ENCODE assay signal across 9 cellular contexts in the genomic region with DNA sequence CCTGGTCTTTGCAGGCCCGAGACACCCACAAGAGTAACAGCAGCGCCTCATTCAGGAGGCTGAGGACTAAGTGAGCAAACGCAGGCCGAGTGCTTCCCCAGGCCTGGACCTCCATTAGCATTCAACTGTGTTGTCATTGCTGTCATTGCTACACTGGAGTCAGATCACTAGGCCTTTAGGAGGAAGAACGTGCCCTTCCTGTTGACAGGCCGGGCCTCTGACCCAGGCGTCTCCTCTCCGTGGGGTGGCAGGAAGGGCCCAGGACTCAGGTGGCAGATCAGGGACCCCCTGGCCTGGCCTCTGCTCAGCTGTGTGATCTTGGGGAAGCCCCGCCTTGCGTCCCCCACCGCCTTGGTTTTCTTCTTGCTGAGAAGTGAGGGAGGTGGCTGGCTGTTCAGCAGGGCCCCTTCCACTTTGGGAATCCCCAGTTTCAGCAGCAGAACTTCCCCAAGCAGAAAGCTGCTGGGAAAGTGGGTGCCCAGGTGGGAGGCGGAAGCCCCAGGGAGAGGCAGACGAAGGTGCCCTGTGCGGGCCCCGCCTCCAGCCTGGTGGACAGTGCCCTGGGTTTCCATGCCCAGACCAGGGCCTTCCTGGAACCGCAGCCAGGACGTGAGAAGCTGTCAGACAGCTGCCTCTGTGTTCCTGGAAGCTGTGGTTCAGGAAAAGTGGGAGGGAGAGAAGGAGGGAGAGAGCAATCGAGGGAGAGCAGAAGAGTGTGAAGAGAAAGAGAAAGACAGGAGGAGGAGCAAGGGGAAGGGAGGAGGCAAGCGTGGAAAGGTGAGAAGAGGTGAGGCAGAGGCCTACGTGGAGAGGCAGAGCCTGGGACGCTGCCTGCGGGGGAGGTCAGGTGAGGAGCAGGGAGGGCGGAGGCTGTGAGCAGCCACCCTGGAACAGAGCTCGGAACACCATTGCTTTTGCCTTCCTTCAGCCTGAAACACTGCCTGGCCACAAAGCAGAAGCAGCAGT. TPM values are rescaled to one million over a fixed set of nuclear protein-coding genes. Genes with fewer than 3 reads are reported as not detected.
DNase-seq lines count a peak whose midpoint lies in the region; ATAC-seq, FAIRE-seq and TF ChIP-seq lines count a peak whose summit lies in the region.
"Had no signal": no experiment of that assay in that cellular context is flagged by ENCODE, and none has a peak within 500 bp of the region (broad histone marks: within the 10 kb centered on the region; RNA-seq: fewer than 3 reads in every experiment).

No MANE protein-coding gene starts in this region.

- H3K4me3 ChIP-seq in breast epithelium (no peak overlapping the region), NB4 (ENCODE audit: low read depth, low read length) (no peak overlapping the region), astrocyte (ENCODE audit: insufficient read depth, low read depth, low read length) (no peak overlapping the region)

- H3K36me3 Mint-ChIP-seq in MCF 10A (ENCODE audit: insufficient read depth, unreplicated experiment) (no peaks in the 10 kb centered on the region), astrocyte (ENCODE audit: low read depth, unreplicated experiment) (no peaks in the 10 kb centered on the region), naive B cell (no peaks in the 10 kb centered on the region)

- FAIRE-seq in astrocyte (lab: Jason Lieb, UNC): no peak

- H3K4me3 Mint-ChIP-seq in MCF 10A (ENCODE audit: unreplicated experiment): no peak overlapping the region
- H3K4me3 Mint-ChIP-seq in astrocyte (ENCODE audit: unreplicated experiment): no peak overlapping the region
- H3K4me3 Mint-ChIP-seq in naive B cell: peak overlapping the region in 7 of 8 donors; percentile 47 to 85 (median 71)

- H3K9ac ChIP-seq in astrocyte (ENCODE audit: low read length): no peak overlapping the region

- no peaks in the 10 kb centered on the region for H4K20me1 ChIP-seq in astrocyte (ENCODE audit: insufficient read depth, low read length)

- TF ChIP-seq POLR2A in breast epithelium (IDR thresholded peaks at IDR 0.05) (no peak), NB4 (IDR thresholded peaks at IDR 0.05; ENCODE audit: extremely low read depth, insufficient read length) (no peak)

- BruUV-seq in MCF 10A (replicated peaks; lab: Mats Ljungman, UMichigan): no TSS peak

- CTCF ChIA-PET in MCF 10A (lab: Yijun Ruan, JAX): interaction anchor here (0.6 to 8.1 kb wide), 5 partner anchors 13 to 119 kb away, joined by 3 to 171 read pairs (median 3); no protein-coding TSS in a partner anchor

- no peak for DNase-seq in breast epithelium (ENCODE audit: low spot score in 2 of 2)
- no peak for DNase-seq in MCF 10A (ENCODE audit: unreplicated experiment)
- peak; percentile 80 for DNase-seq in NB4 (ENCODE audit: low read depth)
- DNase-seq in astrocyte (ENCODE audit: low read depth): no peak
- peak; percentile 77 for DNase-seq in naive B cell
- no peak for DNase-seq in NCI-H2171 (lab: John Stamatoyannopoulos, UW)
- DNase-seq in EL: no peak

- H3K27me3 ChIP-seq in breast epithelium (no peaks in the 10 kb centered on the region), astrocyte (ENCODE audit: insufficient read depth, low read length) (no peaks in the 10 kb centered on the region)

- POLR2A ChIA-PET in MCF 10A (lab: Yijun Ruan, JAX): no interaction called here

- intact Hi-C loops in breast epithelium (cut with DNase I; ENCODE audit: low total_unique reads): loop anchor here (5.0 kb wide), 1 partner anchor 110 kb away; a partner anchor contains a TSS
- intact Hi-C loops in MCF 10A (cut with micrococcal nuclease): no loop called here

- no peak overlapping the region for H3K27ac Mint-ChIP-seq in MCF 10A (ENCODE audit: low read depth, unreplicated experiment)
- no peak overlapping the region for H3K27ac Mint-ChIP-seq in astrocyte (ENCODE audit: unreplicated experiment)
- H3K27ac Mint-ChIP-seq in naive B cell: peak overlapping the region; percentile 92 to 99 (median 98)

- H3K27ac ChIP-seq in breast epithelium (peak overlapping the region; percentile 40 to 54), astrocyte (ENCODE audit: low read depth, low read length) (no peak overlapping the region)

- H3K4me1 ChIP-seq in breast epithelium (no peaks in the 10 kb centered on the region), astrocyte (ENCODE audit: insufficient read depth, low read length) (no peaks in the 10 kb centered on the region)

- H2AFZ ChIP-seq in astrocyte (ENCODE audit: low read depth, low read length): peak overlapping the region; percentile 4

- H3K27me3 Mint-ChIP-seq in MCF 10A (ENCODE audit: insufficient read depth, unreplicated experiment): no peaks in the 10 kb centered on the region
- no peaks in the 10 kb centered on the region for H3K27me3 Mint-ChIP-seq in astrocyte (ENCODE audit: low read depth, unreplicated experiment)
- no peaks in the 10 kb centered on the region for H3K27me3 Mint-ChIP-seq in naive B cell

- no peaks in the 10 kb centered on the region for H3K79me2 ChIP-seq in astrocyte (ENCODE audit: insufficient read depth, low read length)

- H3K36me3 ChIP-seq in breast epithelium (no peaks in the 10 kb centered on the region), astrocyte (ENCODE audit: insufficient read depth, low read length) (no peaks in the 10 kb centered on the region)

- H3K4me2 ChIP-seq in astrocyte (ENCODE audit: low read length): no peak overlapping the region

- no peaks in the 10 kb centered on the region for H3K9me3 Mint-ChIP-seq in MCF 10A (ENCODE audit: unreplicated experiment)
- no peaks in the 10 kb centered on the region for H3K9me3 Mint-ChIP-seq in astrocyte (ENCODE audit: unreplicated experiment)
- H3K9me3 Mint-ChIP-seq in naive B cell: no peaks in the 10 kb centered on the region

- H3K9me3 ChIP-seq in breast epithelium: no peaks in the 10 kb centered on the region
- no peaks in the 10 kb centered on the region for H3K9me3 ChIP-seq in astrocyte (ENCODE audit: insufficient read depth, low read depth, low read length)

- ATAC-seq in naive B cell (ENCODE audit: low read depth in 2 of 2) (peak; percentile 76 to 86), GM18519 (IDR thresholded peaks at IDR 0.05; ENCODE audit: low FRiP score, unreplicated experiment) (no peak)

- H3K4me1 Mint-ChIP-seq in MCF 10A (ENCODE audit: insufficient read depth, unreplicated experiment): no peaks in the 10 kb centered on the region
- no peaks in the 10 kb centered on the region for H3K4me1 Mint-ChIP-seq in astrocyte (ENCODE audit: low read depth, unreplicated experiment)
- H3K4me1 Mint-ChIP-seq in naive B cell: peaks cover 26 to 51% (median 29%) of the 10 kb centered on the region in 3 donors

- TF ChIP-seq CTCF in breast epithelium (IDR thresholded peaks at IDR 0.05) (no peak), MCF 10A (IDR thresholded peaks at IDR 0.05; ENCODE audit: unreplicated experiment) (no peak), NB4 (IDR thresholded peaks at IDR 0.05; ENCODE audit: low read depth, low read length) (peak; percentile 40), astrocyte (IDR thresholded peaks at IDR 0.05; ENCODE audit: insufficient read depth, low read depth, low read length) (no peak)

RNA-seq across cellular contexts. Expression of a gene that starts 18.9 kb away (rescaled TPM):
- total RNA-seq in breast epithelium (not detected), MCF 10A (2022) (not detected in 2 replicates), astrocyte (0.41 TPM in 1 of 2 replicates, not detected in the other)
- 10 to 100 TPM in 5 of 6 donors, 1 to 10 TPM in 1; 4.7 to 39.3 (median 13.1) TPM for polyA plus RNA-seq in naive B cell (ENCODE audit: low read depth in 6 of 6)
- total RNA-seq: pulmonary artery endothelial cell had no signal

RNA-seq across cellular contexts. Expression of a gene that starts 24.0 kb away (rescaled TPM):
- total RNA-seq in breast epithelium (not detected), MCF 10A (2022) (not detected in 2 replicates), astrocyte (not detected in 2 replicates)
- 1 to 10 TPM in 1 of 6 donors, under 1 TPM in 1, not detected in 4; 0.78 to 1.4 TPM for polyA plus RNA-seq in naive B cell (ENCODE audit: low read depth in 6 of 6)
- total RNA-seq: pulmonary artery endothelial cell had no signal

Comparison
In these comparisons a context has a peak if more than half of its experiments do, and no peak if none do; other contexts are left out.
1. DNase-seq: peak in NB4 (single experiment) and naive B cell (single experiment); none in breast epithelium (0 of 2), MCF 10A (single experiment), astrocyte (single experiment), NCI-H2171 (single experiment) and EL (single experiment).
2. H3K27ac Mint-ChIP-seq: peak in naive B cell (6 of 6); none in MCF 10A (single experiment) and astrocyte (single experiment).
3. H3K4me3 Mint-ChIP-seq: peak in naive B cell (7 of 8); none in MCF 10A (single experiment) and astrocyte (single experiment).